14 cellular contexts compared by ENCODE assay signal in the genomic region with DNA sequence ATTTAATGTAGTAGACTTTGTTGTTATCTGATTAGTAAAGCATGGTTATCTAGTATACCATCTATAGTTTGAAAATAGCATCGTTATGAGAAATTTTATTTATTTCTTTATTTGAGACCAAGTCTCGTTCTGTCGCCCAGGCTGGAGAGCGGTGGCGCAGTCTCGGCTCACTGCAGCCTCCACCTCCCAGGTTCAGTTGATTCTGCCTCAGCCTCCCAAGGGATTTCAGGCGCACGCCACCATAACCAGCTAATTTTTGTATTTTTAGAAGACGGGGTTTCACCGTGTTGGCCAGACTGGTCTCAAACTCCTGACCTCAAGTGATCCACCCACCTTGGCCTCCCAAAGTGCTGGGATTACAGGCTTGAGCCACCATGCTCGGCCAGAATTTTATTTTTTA. TPM values are rescaled to one million over a fixed set of nuclear protein-coding genes. Genes with fewer than 3 reads are reported as not detected.
A peak's percentile ranks its signal among the peaks of the same experiment; 100 is the strongest.
DNase-seq lines count a peak whose midpoint lies in the region; ATAC-seq and TF ChIP-seq lines count a peak whose summit lies in the region.
"Not testable (repeated sequence)": the region's sequence is repeated elsewhere in the genome, so short reads cannot be mapped to it uniquely, and the experiment has no call there.
"Had no signal": no experiment of that assay in that cellular context is flagged by ENCODE, and none has a peak within 500 bp of the region (broad histone marks: within the 10 kb centered on the region; RNA-seq: fewer than 3 reads in every experiment).

No MANE protein-coding gene starts in this region.

- H3K27ac ChIP-seq in CD4-positive, alpha-beta T cell (ENCODE audit: low read depth, low read length), result not testable (repeated sequence)
- H3K27ac ChIP-seq in KOPT-K1 (ENCODE audit: low read depth, low read length, poor library complexity, severe bottlenecking), result peak overlapping the region; percentile 76

- not testable (repeated sequence) for H3K27me3 Mint-ChIP-seq in CD4-positive, alpha-beta T cell; activated CD4-positive, alpha-beta T cell treated with anti-CD3 and anti-CD28 coated beads for 36 hours; activated T-cell treated with anti-CD3 and anti-CD28 coated beads, Interleukin-2, amount 50 U/mL, for 24 hours; activated naive CD8-positive, alpha-beta T cell; dendritic cell treated with granulocyte-macrophage colony-stimulating factor and Interleukin-4, amounts not matched to agents 40 ng/mL and 50 ng/mL, for 4 days; naive thymus-derived CD8-positive, alpha-beta T cell; stimulated activated memory B cell treated with anti-CD40 and anti-IgM and Interleukin-4, amounts not matched to agents 10 μg/mL and 1 μg/mL and 100 μg/mL, for 72 hours

- DNase-seq in CD4-positive, alpha-beta T cell; activated CD4-positive, alpha-beta T cell treated with anti-CD3 and anti-CD28 coated beads for 36 hours; activated T-cell treated with anti-CD3 and anti-CD28 coated beads, Interleukin-2, amount 50 U/mL, for 24 hours; naive thymus-derived CD8-positive, alpha-beta T cell: not testable (repeated sequence)

- not testable (repeated sequence) for TF ChIP-seq CTCF in CD4-positive, alpha-beta T cell (IDR thresholded peaks at IDR 0.05)

- POLR2A ChIA-PET in CD4-positive, alpha-beta T cell (lab: Charles Lee), result interaction anchor here (0.6 to 1.2 kb wide), 3 partner anchors 12 to 23 kb away, joined by 3 to 5 read pairs (median 3); a partner anchor contains a TSS
- POLR2A ChIA-PET in activated CD4-positive, alpha-beta T cell treated with anti-CD3 and anti-CD28 coated beads for 36 hours (lab: Charles Lee), result not testable (repeated sequence)
- POLR2A ChIA-PET in naive thymus-derived CD8-positive, alpha-beta T cell (lab: Charles Lee), result interaction anchor here (0.9 kb wide), 2 partner anchors 51 to 154 kb away, joined by 3 read pairs; no protein-coding TSS in a partner anchor

- not testable (repeated sequence) for H3K9me3 Mint-ChIP-seq in CD4-positive, alpha-beta T cell; activated CD4-positive, alpha-beta T cell treated with anti-CD3 and anti-CD28 coated beads for 36 hours (ENCODE audit: low read depth); activated T-cell treated with anti-CD3 and anti-CD28 coated beads, Interleukin-2, amount 50 U/mL, for 24 hours; activated naive CD8-positive, alpha-beta T cell (ENCODE audit: low read depth); dendritic cell treated with granulocyte-macrophage colony-stimulating factor and Interleukin-4, amounts not matched to agents 40 ng/mL and 50 ng/mL, for 4 days; naive thymus-derived CD8-positive, alpha-beta T cell; stimulated activated memory B cell treated with anti-CD40 and anti-IgM and Interleukin-4, amounts not matched to agents 10 μg/mL and 1 μg/mL and 100 μg/mL, for 72 hours

- H3K36me3 ChIP-seq in KOPT-K1 (ENCODE audit: insufficient read depth, low read length), result peaks cover 56% of the 10 kb centered on the region

- H3K4me3 Mint-ChIP-seq in CD4-positive, alpha-beta T cell; activated CD4-positive, alpha-beta T cell treated with anti-CD3 and anti-CD28 coated beads for 36 hours; activated T-cell treated with anti-CD3 and anti-CD28 coated beads, Interleukin-2, amount 50 U/mL, for 24 hours; dendritic cell treated with granulocyte-macrophage colony-stimulating factor and Interleukin-4, amounts not matched to agents 40 ng/mL and 50 ng/mL, for 4 days; stimulated activated memory B cell treated with anti-CD40 and anti-IgM and Interleukin-4, amounts not matched to agents 10 μg/mL and 1 μg/mL and 100 μg/mL, for 72 hours: not testable (repeated sequence)
- peak overlapping the region; percentile 83 for H3K4me3 Mint-ChIP-seq in activated naive CD8-positive, alpha-beta T cell
- H3K4me3 Mint-ChIP-seq in naive thymus-derived CD8-positive, alpha-beta T cell, result peak overlapping the region in 4 of 10 donors; percentile 76 to 79 (median 78)

- H3K27ac Mint-ChIP-seq in CD4-positive, alpha-beta T cell, result peak overlapping the region; percentile 79
- H3K27ac Mint-ChIP-seq in activated CD4-positive, alpha-beta T cell treated with anti-CD3 and anti-CD28 coated beads for 36 hours, result peak overlapping the region; percentile 90
- peak overlapping the region; percentile 92 for H3K27ac Mint-ChIP-seq in activated T-cell treated with anti-CD3 and anti-CD28 coated beads, Interleukin-2, amount 50 U/mL, for 24 hours
- H3K27ac Mint-ChIP-seq in activated naive CD8-positive, alpha-beta T cell, result peak overlapping the region; percentile 93
- peak overlapping the region; percentile 69 for H3K27ac Mint-ChIP-seq in dendritic cell treated with granulocyte-macrophage colony-stimulating factor and Interleukin-4, amounts not matched to agents 40 ng/mL and 50 ng/mL, for 4 days
- H3K27ac Mint-ChIP-seq in naive thymus-derived CD8-positive, alpha-beta T cell, result peak overlapping the region in 9 of 10 donors; percentile 77 to 95 (median 94)
- peak overlapping the region; percentile 77 for H3K27ac Mint-ChIP-seq in stimulated activated memory B cell treated with anti-CD40 and anti-IgM and Interleukin-4, amounts not matched to agents 10 μg/mL and 1 μg/mL and 100 μg/mL, for 72 hours

- intact Hi-C loops in CD4-positive, alpha-beta T cell (cut with DNase I, micrococcal nuclease), result loop anchor here in 1 of 2 experiments (2.0 kb wide), 1 partner anchor 20 kb away; no protein-coding TSS in a partner anchor
- intact Hi-C loops in activated CD4-positive, alpha-beta T cell treated with anti-CD3 and anti-CD28 coated beads for 36 hours (cut with DNase I, micrococcal nuclease); dendritic cell treated with granulocyte-macrophage colony-stimulating factor and Interleukin-4, amounts not matched to agents 40 ng/mL and 50 ng/mL, for 4 days (cut with micrococcal nuclease): not testable (repeated sequence)

- H3K4me1 Mint-ChIP-seq in CD4-positive, alpha-beta T cell (ENCODE audit: low read depth), result peaks cover 33% of the 10 kb centered on the region
- H3K4me1 Mint-ChIP-seq in activated CD4-positive, alpha-beta T cell treated with anti-CD3 and anti-CD28 coated beads for 36 hours, result peaks cover 44% of the 10 kb centered on the region
- H3K4me1 Mint-ChIP-seq in activated T-cell treated with anti-CD3 and anti-CD28 coated beads, Interleukin-2, amount 50 U/mL, for 24 hours (ENCODE audit: low read depth), result peaks cover 47% of the 10 kb centered on the region
- H3K4me1 Mint-ChIP-seq in activated naive CD8-positive, alpha-beta T cell (ENCODE audit: low read depth), result peaks cover 53% of the 10 kb centered on the region
- peaks cover 45% of the 10 kb centered on the region for H3K4me1 Mint-ChIP-seq in dendritic cell treated with granulocyte-macrophage colony-stimulating factor and Interleukin-4, amounts not matched to agents 40 ng/mL and 50 ng/mL, for 4 days (ENCODE audit: low read depth)
- H3K4me1 Mint-ChIP-seq in naive thymus-derived CD8-positive, alpha-beta T cell, result peaks cover 21 to 62% (median 38%) of the 10 kb centered on the region in 4 donors
- H3K4me1 Mint-ChIP-seq in stimulated activated memory B cell treated with anti-CD40 and anti-IgM and Interleukin-4, amounts not matched to agents 10 μg/mL and 1 μg/mL and 100 μg/mL, for 72 hours, result peaks cover 38% of the 10 kb centered on the region

- CTCF ChIA-PET in CD4-positive, alpha-beta T cell (lab: Charles Lee), result interaction anchor here (1.1 to 1.8 kb wide), 2 partner anchors 20 to 43 kb away, joined by 5 read pairs; no protein-coding TSS in a partner anchor
- CTCF ChIA-PET in activated CD4-positive, alpha-beta T cell treated with anti-CD3 and anti-CD28 coated beads for 36 hours (lab: Charles Lee), result interaction anchor here (1.2 to 2.2 kb wide), 2 partner anchors 11 to 157 kb away, joined by 5 to 20 read pairs; no protein-coding TSS in a partner anchor

- peaks cover 73% of the 10 kb centered on the region for H3K36me3 Mint-ChIP-seq in CD4-positive, alpha-beta T cell (ENCODE audit: low read depth)
- H3K36me3 Mint-ChIP-seq in activated CD4-positive, alpha-beta T cell treated with anti-CD3 and anti-CD28 coated beads for 36 hours (ENCODE audit: low read depth), result peaks cover 50% of the 10 kb centered on the region
- H3K36me3 Mint-ChIP-seq in activated T-cell treated with anti-CD3 and anti-CD28 coated beads, Interleukin-2, amount 50 U/mL, for 24 hours (ENCODE audit: low read depth), result peaks cover 84% of the 10 kb centered on the region
- H3K36me3 Mint-ChIP-seq in activated naive CD8-positive, alpha-beta T cell, result peaks cover 17% of the 10 kb centered on the region
- H3K36me3 Mint-ChIP-seq in dendritic cell treated with granulocyte-macrophage colony-stimulating factor and Interleukin-4, amounts not matched to agents 40 ng/mL and 50 ng/mL, for 4 days (ENCODE audit: low read depth), result peaks cover 77% of the 10 kb centered on the region
- peaks cover 5 to 61% (median 28%) of the 10 kb centered on the region in 3 donors for H3K36me3 Mint-ChIP-seq in naive thymus-derived CD8-positive, alpha-beta T cell
- peaks cover 57% of the 10 kb centered on the region for H3K36me3 Mint-ChIP-seq in stimulated activated memory B cell treated with anti-CD40 and anti-IgM and Interleukin-4, amounts not matched to agents 10 μg/mL and 1 μg/mL and 100 μg/mL, for 72 hours

- not testable (repeated sequence) for H3K9me3 ChIP-seq in CD4-positive, alpha-beta T cell (ENCODE audit: control insufficient read depth, low read length); KOPT-K1 (ENCODE audit: insufficient read depth, low read length, poor library complexity, severe bottlenecking)

- not testable (repeated sequence) for H3K27me3 ChIP-seq in CD4-positive, alpha-beta T cell (ENCODE audit: control insufficient read depth, insufficient read depth, low read length)

- ATAC-seq in CD4-positive, alpha-beta T cell (ENCODE audit: poor library complexity); activated CD4-positive, alpha-beta T cell treated with anti-CD3 and anti-CD28 coated beads for 36 hours; naive thymus-derived CD8-positive, alpha-beta T cell: not testable (repeated sequence)
- peak; percentile 43 for ATAC-seq in stimulated activated memory B cell treated with anti-CD40 and anti-IgM and Interleukin-4, amounts not matched to agents 10 μg/mL and 1 μg/mL and 100 μg/mL, for 72 hours

RNA-seq across cellular contexts. Expression of a gene that starts 7.2 kb away (rescaled TPM):
- 100 to 1,000 TPM; 119 to 121 TPM for total RNA-seq in CD4-positive, alpha-beta T cell
- total RNA-seq in activated CD4-positive, alpha-beta T cell treated with anti-CD3 and anti-CD28 coated beads for 36 hours, result 10 to 100 TPM; 29.4 to 29.8 TPM
- 10 to 100 TPM; 59.8 to 67.9 TPM for total RNA-seq in naive thymus-derived CD8-positive, alpha-beta T cell
- 10 to 100 TPM; 20.4 to 26.0 (median 24.9) TPM for polyA plus RNA-seq in naive thymus-derived CD8-positive, alpha-beta T cell

RNA-seq across cellular contexts. Expression of a gene that starts 23.1 kb away (rescaled TPM):
- 1 to 10 TPM; 1.4 TPM for total RNA-seq in CD4-positive, alpha-beta T cell
- total RNA-seq in activated CD4-positive, alpha-beta T cell treated with anti-CD3 and anti-CD28 coated beads for 36 hours, result under 1 TPM; 0.33 to 0.57 TPM
- 1 to 10 TPM; 1.5 to 2.0 TPM for total RNA-seq in naive thymus-derived CD8-positive, alpha-beta T cell
- 1 to 10 TPM in 2 of 3 donors, under 1 TPM in 1; 0.09 to 6.5 (median 2.7) TPM for polyA plus RNA-seq in naive thymus-derived CD8-positive, alpha-beta T cell
- total RNA-seq: Caco-2, GM23338, H9, HT-29 had no signal
- polyA plus RNA-seq: A549, GM23338 had no signal

RNA-seq across cellular contexts. Expression of a gene that starts 34.1 kb away (rescaled TPM):
- total RNA-seq in CD4-positive, alpha-beta T cell, result 1 to 10 TPM in 1 of 2 experiments, under 1 TPM in 1; 0.39 to 1.0 TPM
- not detected for total RNA-seq in activated CD4-positive, alpha-beta T cell treated with anti-CD3 and anti-CD28 coated beads for 36 hours
- total RNA-seq in naive thymus-derived CD8-positive, alpha-beta T cell, result 1 to 10 TPM; 1.4 to 2.9 TPM
- polyA plus RNA-seq in naive thymus-derived CD8-positive, alpha-beta T cell, result under 1 TPM; 0.39 to 0.82 (median 0.60) TPM
- total RNA-seq: GM23338, LHCN-M2 had no signal

RNA-seq across cellular contexts. Expression of a gene that starts 56.8 kb away (rescaled TPM):
- total RNA-seq in CD4-positive, alpha-beta T cell, result 10 to 100 TPM; 36.3 to 38.5 TPM
- 10 to 100 TPM; 14.8 to 16.5 TPM for total RNA-seq in activated CD4-positive, alpha-beta T cell treated with anti-CD3 and anti-CD28 coated beads for 36 hours
- total RNA-seq in naive thymus-derived CD8-positive, alpha-beta T cell, result 10 to 100 TPM; 26.6 to 27.1 TPM
- polyA plus RNA-seq in naive thymus-derived CD8-positive, alpha-beta T cell, result 10 to 100 TPM in 1 of 3 donors, 1 to 10 TPM in 2; 6.7 to 14.4 (median 9.7) TPM
